In genomic region chr12:71890475-71890874, GRCh38 we compare ENCODE assay signal across 25 cellular contexts. TPM values are rescaled to one million over a fixed set of nuclear protein-coding genes. Genes with fewer than 3 reads are reported as not detected.
A peak's percentile ranks its signal among the peaks of the same experiment; 100 is the strongest.
DNase-seq lines count a peak whose midpoint lies in the region; ATAC-seq and TF ChIP-seq lines count a peak whose summit lies in the region.
"Had no signal": no experiment of that assay in that cellular context is flagged by ENCODE, and none has a peak within 500 bp of the region (broad histone marks: within the 10 kb centered on the region; RNA-seq: fewer than 3 reads in every experiment).

No MANE protein-coding gene starts in this region.

- no peak overlapping the region for H4K91ac ChIP-seq in mesenchymal stem cell (ENCODE audit: low read length)

- H2BK5ac ChIP-seq in mesenchymal stem cell (ENCODE audit: low read depth, low read length, poor library complexity, severe bottlenecking), result no peak overlapping the region

- CTCF ChIA-PET in OCI-LY7 (lab: Charles Lee; ENCODE audit: unreplicated experiment), result no interaction called here

- H3K27ac ChIP-seq in BLaER1 (no peak overlapping the region), OCI-LY7 (ENCODE audit: low read depth, low read length, poor library complexity, severe bottlenecking) (no peak overlapping the region), mesenchymal stem cell (ENCODE audit: low read length, poor library complexity, severe bottlenecking) (no peak overlapping the region), left lung (no peak overlapping the region)
- H3K27ac ChIP-seq: HL-60, KMS-11 had no signal

- H3K4me3 ChIP-seq in BLaER1 (no peak overlapping the region), OCI-LY7 (ENCODE audit: low read depth, low read length, poor library complexity, severe bottlenecking) (no peak overlapping the region), mesenchymal stem cell (ENCODE audit: insufficient read depth in 1 of 2, low read depth in 1 of 2, low read length in 2 of 2) (no peak overlapping the region), left lung (no peak overlapping the region)

- no peak overlapping the region for H4K8ac ChIP-seq in mesenchymal stem cell (ENCODE audit: low read length)

- H3K36me3 ChIP-seq in BLaER1 (peaks cover 43% of the 10 kb centered on the region), OCI-LY7 (ENCODE audit: insufficient read depth, low read length) (peaks cover 17% of the 10 kb centered on the region; the same call in 1 of the 2 replicates), mesenchymal stem cell (ENCODE audit: control insufficient read depth in 1 of 2, insufficient read depth in 2 of 2, low read depth in 1 of 2, low read length in 2 of 2) (peaks cover 0 to 71% of the 10 kb centered on the region in 2 experiments), left lung (peaks cover 0 to 14% of the 10 kb centered on the region in 2 donors)

- H3K4me2 ChIP-seq in BLaER1, result peak overlapping the region; percentile 51
- H3K4me2 ChIP-seq in OCI-LY7 (ENCODE audit: low read length), result no peak overlapping the region
- H3K4me2 ChIP-seq in mesenchymal stem cell (ENCODE audit: low read length, poor library complexity, severe bottlenecking), result no peak overlapping the region
- H3K4me2 ChIP-seq: KMS-11 had no signal

- H3K4me1 ChIP-seq in BLaER1 (peaks cover 10% of the 10 kb centered on the region), OCI-LY7 (ENCODE audit: insufficient read depth, low read length, poor library complexity, severe bottlenecking) (peaks cover 6% of the 10 kb centered on the region), mesenchymal stem cell (ENCODE audit: control insufficient read depth, insufficient read depth, low read depth, low read length) (no peaks in the 10 kb centered on the region), left lung (no peaks in the 10 kb centered on the region)

- H3K23ac ChIP-seq in mesenchymal stem cell (ENCODE audit: low read length in 2 of 2), result no peak overlapping the region

- H3K9ac ChIP-seq in BLaER1 (no peak overlapping the region), mesenchymal stem cell (ENCODE audit: low read length) (no peak overlapping the region)
- H3K9ac ChIP-seq: KMS-11 had no signal

- ATAC-seq in GM18502 (IDR thresholded peaks at IDR 0.05; ENCODE audit: poor library complexity, unreplicated experiment), result peak; percentile 74
- no peak for ATAC-seq in sciatic nerve
- ATAC-seq in left lung, result no peak
- ATAC-seq: HCT116 had no signal

- no peak overlapping the region for H3K18ac ChIP-seq in mesenchymal stem cell (ENCODE audit: low read depth in 1 of 2, low read length in 2 of 2)

- H2BK12ac ChIP-seq in mesenchymal stem cell (ENCODE audit: low read length in 2 of 2), result no peak overlapping the region

- BruUV-seq in OCI-LY7 (replicated peaks; lab: Mats Ljungman, UMichigan), result no TSS peak

- H2AK5ac ChIP-seq in mesenchymal stem cell (ENCODE audit: low read length, severe bottlenecking), result no peak overlapping the region

- H4K20me1 ChIP-seq in BLaER1 (peaks cover 6% of the 10 kb centered on the region), OCI-LY7 (ENCODE audit: insufficient read depth, low read length) (no peaks in the 10 kb centered on the region)

- H3K9me2 ChIP-seq in OCI-LY7 (ENCODE audit: insufficient read depth, low read length), result no peaks in the 10 kb centered on the region

- no peaks in the 10 kb centered on the region for H3K27me3 ChIP-seq in BLaER1
- H3K27me3 ChIP-seq in mesenchymal stem cell (ENCODE audit: control insufficient read depth in 1 of 2, insufficient read depth in 1 of 2, low read length in 2 of 2), result no peaks in the 10 kb centered on the region
- no peaks in the 10 kb centered on the region for H3K27me3 ChIP-seq in left lung

- H2BK15ac ChIP-seq in mesenchymal stem cell (ENCODE audit: low read depth, poor library complexity, severe bottlenecking), result no peak overlapping the region

- peaks cover 6% of the 10 kb centered on the region for H3K9me3 ChIP-seq in BLaER1
- H3K9me3 ChIP-seq in OCI-LY7 (ENCODE audit: low read length), result no peaks in the 10 kb centered on the region
- no peaks in the 10 kb centered on the region for H3K9me3 ChIP-seq in mesenchymal stem cell (ENCODE audit: control insufficient read depth, low read length)
- H3K9me3 ChIP-seq in left lung, result no peaks in the 10 kb centered on the region

- peaks cover 8% of the 10 kb centered on the region for H3K79me1 ChIP-seq in mesenchymal stem cell (replicated peaks; ENCODE audit: low read length, poor library complexity, severe bottlenecking)

- no peak overlapping the region for H3K4ac ChIP-seq in mesenchymal stem cell (ENCODE audit: low read depth in 1 of 2, low read length in 2 of 2)

- POLR2A ChIA-PET in OCI-LY7 (lab: Charles Lee), result interaction anchor here (0.6 kb wide), 1 partner anchor 102 kb away, joined by 3 read pairs; no protein-coding TSS in a partner anchor

- DNase-seq in OCI-LY7 (ENCODE audit: low spot score) (peak; percentile 10), mesenchymal stem cell (no peak), Ammon's horn (ENCODE audit: low spot score) (no peak), sciatic nerve (ENCODE audit: low spot score) (no peak), left lung (no peak)
- DNase-seq: ACHN; C1 segment of cervical spinal cord; CD4-positive, CD25-positive, alpha-beta regulatory T cell; CD8-positive, alpha-beta memory T cell; COR-L47; DMS 273 treated with DMSO at 0.1 percent for 48 hours; DMS53; DND-41; EL; GOT3; H7; HFFc6 had no signal

- WGBS in mesenchymal stem cell, result 100% methylated on average over 2 of the region's 3 CpGs

- intact Hi-C loops in OCI-LY7 (cut with micrococcal nuclease; ENCODE audit: unreplicated experiment), result no loop called here
- intact Hi-C loops in sciatic nerve (cut with DNase I), result no loop called here
- intact Hi-C loops in left lung (cut with DNase I), result no loop called here

- H2BK120ac ChIP-seq in mesenchymal stem cell (ENCODE audit: low read depth, low read length), result peak overlapping the region; percentile 49

- H2AFZ ChIP-seq in OCI-LY7 (ENCODE audit: low read length), result no peak overlapping the region
- no peak overlapping the region for H2AFZ ChIP-seq in mesenchymal stem cell (ENCODE audit: low read depth, low read length)

- TF ChIP-seq CTCF in OCI-LY7 (conservative IDR thresholded peaks at IDR 0.05; ENCODE audit: low read length) (no peak), left lung (IDR thresholded peaks at IDR 0.05) (no peak)

- H3K14ac ChIP-seq in mesenchymal stem cell (ENCODE audit: low read length in 2 of 2), result no peak overlapping the region

- no peaks in the 10 kb centered on the region for H3K79me2 ChIP-seq in OCI-LY7 (ENCODE audit: insufficient read depth, low read depth, low read length)

RNA-seq across cellular contexts. Expression of gene TPH2, which starts 48.2 kb away (rescaled TPM):
- total RNA-seq in OCI-LY7 (2014; rRNA removed; shearing (Covaris generic)), result not detected in 2 replicates
- total RNA-seq in OCI-LY7 (2022) (not detected in 2 replicates), sciatic nerve (not detected), left lung (under 1 TPM in 1 of 2 donors, not detected in 1; 0.10 TPM)
- polyA plus RNA-seq in mesenchymal stem cell (2013, experiment 1 of 2), result not detected
- not detected for polyA plus RNA-seq in mesenchymal stem cell (2013, experiment 2 of 2)
- total RNA-seq: A172; CD4-positive, CD25-positive, alpha-beta regulatory T cell; CD8-positive, alpha-beta memory T cell; G401; H7; HFFc6; HT1080 had no signal
- polyA plus RNA-seq: CD4-positive, CD25-positive, alpha-beta regulatory T cell; CD8-positive, alpha-beta memory T cell had no signal

RNA-seq across cellular contexts. Expression of gene TBC1D15, which starts 50.9 kb away (rescaled TPM):
- total RNA-seq in OCI-LY7 (2014; rRNA removed; shearing (Covaris generic)), result 12.1 and 12.4 TPM in 2 replicates
- total RNA-seq in OCI-LY7 (2022) (37.9 and 39.9 TPM in 2 replicates), sciatic nerve (69.1 TPM), left lung (10 to 100 TPM; 34.9 to 39.6 TPM)
- polyA plus RNA-seq in mesenchymal stem cell (2013, experiment 1 of 2), result 22.9 TPM
- polyA plus RNA-seq in mesenchymal stem cell (2013, experiment 2 of 2), result 23.4 TPM
